17 cellular contexts compared by ENCODE assay signal in genomic region chr17:34424814-34425490, GRCh38.
A peak's percentile ranks its signal among the peaks of the same experiment; 100 is the strongest.
DNase-seq lines count a peak whose midpoint lies in the region; ATAC-seq lines count a peak whose summit lies in the region.
"Had no signal": no experiment of that assay in that cellular context is flagged by ENCODE, and none has a peak within 500 bp of the region (broad histone marks: within the 10 kb centered on the region; RNA-seq: fewer than 3 reads in every experiment).

No MANE protein-coding gene starts in this region.

- no peak for ATAC-seq in HG02884 (IDR thresholded peaks at IDR 0.05; ENCODE audit: unreplicated experiment)
- no peak for ATAC-seq in activated naive CD8-positive, alpha-beta T cell treated with anti-CD3 and anti-CD28 coated beads, Interleukin-2, amount 50 U/mL, for 24 hours

- H3K36me3 ChIP-seq in iPS DF 6.9 (ENCODE audit: control insufficient read depth, insufficient read depth, low read length) = no peaks in the 10 kb centered on the region
- H3K36me3 ChIP-seq: BLaER1 had no signal

- H3K27ac Mint-ChIP-seq in activated naive CD8-positive, alpha-beta T cell treated with anti-CD3 and anti-CD28 coated beads, Interleukin-2, amount 50 U/mL, for 24 hours = no peak overlapping the region

- DNase-seq in NCI-H1694 treated with DMSO at 0.1 percent for 48 hours (lab: John Stamatoyannopoulos, UW) (peak; percentile 4), NCI-H1694 (lab: John Stamatoyannopoulos, UW) (no peak), NCI-H82 treated with DMSO at 0.1 percent for 48 hours (lab: John Stamatoyannopoulos, UW; ENCODE audit: unreplicated experiment) (peak; percentile 18), iPS DF 6.9 (ENCODE audit: low read depth, low spot score) (no peak), retina (peak; percentile 35), NOMO-1 treated with DMSO at 0.1 percent for 48 hours (lab: John Stamatoyannopoulos, UW; ENCODE audit: unreplicated experiment) (no peak)
- no peak for DNase-seq in activated naive CD8-positive, alpha-beta T cell treated with anti-CD3 and anti-CD28 coated beads, Interleukin-2, amount 50 U/mL, for 24 hours
- DNase-seq: 8988T; CD8-positive, alpha-beta memory T cell; NCI-H1105; NCI-H187 treated with DMSO at 0.1 percent for 48 hours; NCI-H774; RPMI8226 had no signal

- H3K4me1 Mint-ChIP-seq in activated naive CD8-positive, alpha-beta T cell treated with anti-CD3 and anti-CD28 coated beads, Interleukin-2, amount 50 U/mL, for 24 hours = no peaks in the 10 kb centered on the region
- H3K4me1 Mint-ChIP-seq: CD8-positive, alpha-beta memory T cell had no signal

- no CpG with 5 or more reads among the region's 14 CpGs for WGBS in iPS DF 6.9 (ENCODE audit: insufficient coverage, insufficient read length)

- H3K36me3 Mint-ChIP-seq in activated naive CD8-positive, alpha-beta T cell treated with anti-CD3 and anti-CD28 coated beads, Interleukin-2, amount 50 U/mL, for 24 hours (ENCODE audit: low read depth) = no peaks in the 10 kb centered on the region
- H3K36me3 Mint-ChIP-seq: CD8-positive, alpha-beta memory T cell had no signal

- no peaks in the 10 kb centered on the region for H3K9me3 ChIP-seq in iPS DF 6.9 (ENCODE audit: control insufficient read depth, insufficient read depth, low read length)
- H3K9me3 ChIP-seq: BLaER1 had no signal

- peaks cover 3% of the 10 kb centered on the region for H3K4me1 ChIP-seq in iPS DF 6.9 (ENCODE audit: control insufficient read depth, insufficient read depth, low read length)
- H3K4me1 ChIP-seq: BLaER1 had no signal

- H3K27me3 Mint-ChIP-seq in activated naive CD8-positive, alpha-beta T cell treated with anti-CD3 and anti-CD28 coated beads, Interleukin-2, amount 50 U/mL, for 24 hours = peaks cover 42% of the 10 kb centered on the region

- H3K27ac ChIP-seq in iPS DF 6.9 (ENCODE audit: low read length) = no peak overlapping the region
- H3K27ac ChIP-seq: BLaER1, HL-60, KMS-11 had no signal

- H3K27me3 ChIP-seq in iPS DF 6.9 (ENCODE audit: control insufficient read depth, insufficient read depth, low read length) = no peaks in the 10 kb centered on the region
- H3K27me3 ChIP-seq: BLaER1 had no signal

- H3K9me3 Mint-ChIP-seq in activated naive CD8-positive, alpha-beta T cell treated with anti-CD3 and anti-CD28 coated beads, Interleukin-2, amount 50 U/mL, for 24 hours = no peaks in the 10 kb centered on the region
- H3K9me3 Mint-ChIP-seq: CD8-positive, alpha-beta memory T cell had no signal

- no peak overlapping the region for H3K4me3 Mint-ChIP-seq in activated naive CD8-positive, alpha-beta T cell treated with anti-CD3 and anti-CD28 coated beads, Interleukin-2, amount 50 U/mL, for 24 hours

- peak overlapping the region; percentile 2; the same call in 1 of the 2 replicates for H3K4me3 ChIP-seq in iPS DF 6.9 (ENCODE audit: low read length)
- H3K4me3 ChIP-seq: BLaER1 had no signal

Comparison
In these comparisons a context has a peak if more than half of its experiments do, and no peak if none do; other contexts are left out.
1. DNase-seq: peak in NCI-H1694 treated with DMSO at 0.1 percent for 48 hours (single experiment), NCI-H82 treated with DMSO at 0.1 percent for 48 hours (single experiment) and retina (single experiment); none in NCI-H1694 (single experiment), iPS DF 6.9 (single experiment), NOMO-1 treated with DMSO at 0.1 percent for 48 hours (single experiment) and activated naive CD8-positive, alpha-beta T cell treated with anti-CD3 and anti-CD28 coated beads, Interleukin-2, amount 50 U/mL, for 24 hours (single experiment).